In the genomic region with DNA sequence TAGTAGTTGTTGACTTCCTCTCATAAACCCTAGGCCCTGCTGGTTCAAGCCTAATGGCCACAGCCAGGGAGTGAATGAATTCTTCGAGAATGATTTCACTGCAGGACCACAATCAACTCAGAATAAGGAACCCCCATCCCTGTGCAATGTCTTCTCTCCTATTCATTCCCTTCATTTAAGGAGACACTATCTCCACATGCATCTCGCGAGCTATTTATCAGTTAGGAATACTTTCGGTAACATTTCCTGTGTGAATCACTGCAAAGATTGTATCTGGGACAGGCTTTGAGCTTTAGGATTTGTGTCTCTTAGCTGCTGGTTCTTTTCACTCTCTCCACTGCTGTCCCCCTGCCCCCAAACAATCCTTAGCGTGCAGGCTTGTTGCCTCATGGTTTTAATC, we compare ENCODE assay signal across 21 cellular contexts.
DNase-seq lines count a peak whose midpoint lies in the region; ATAC-seq and TF ChIP-seq lines count a peak whose summit lies in the region.
"Had no signal": no experiment of that assay in that cellular context is flagged by ENCODE, and none has a peak within 500 bp of the region (broad histone marks: within the 10 kb centered on the region; RNA-seq: fewer than 3 reads in every experiment).

No MANE protein-coding gene starts in this region.

- DNase-seq in AG10803 (ENCODE audit: low read depth) (peak; percentile 80), HT1080 (ENCODE audit: low read depth) (peak; percentile 80), amniotic stem cell (lab: John Stamatoyannopoulos, UW) (peak; percentile 52), foreskin melanocyte (no peak), C1 segment of cervical spinal cord (lab: John Stamatoyannopoulos, UW) (no peak)
- DNase-seq in stimulated activated CD4-positive, alpha-beta T cell treated with anti-CD3 and anti-CD28 coated beads, Interleukin-12 subunit alpha, Interleukin-12 subunit beta, amount 100 ng/mL, for 4 hours = no peak
- DNase-seq: ACHN; activated naive CD4-positive, alpha-beta T cell treated with anti-CD3 and anti-CD28 coated beads for 36 hours; body of pancreas; COR-L47; dermis blood vessel endothelial cell; erythroblast; GDM1; mammary epithelial cell; NCI-H2029 treated with DMSO at 0.1 percent for 48 hours; NCI-H526; nephron progenitor cell; stimulated activated naive CD4-positive, alpha-beta T cell; upper lobe of left lung had no signal

- peaks cover 57% of the 10 kb centered on the region for H3K4me1 ChIP-seq in mesodermal cell (ENCODE audit: control insufficient read depth, insufficient read depth, low read length, poor library complexity, severe bottlenecking)
- H3K4me1 ChIP-seq: body of pancreas had no signal

- 51 to 53% methylated on average over 4 to 5 of the region's 5 CpGs for WGBS in mesodermal cell (ENCODE audit: insufficient coverage in 2 of 2), 2 experiments

- no peak for ATAC-seq in GM21576 (IDR thresholded peaks at IDR 0.05; ENCODE audit: unreplicated experiment)
- ATAC-seq: body of pancreas had no signal

- H3K27ac ChIP-seq in mesodermal cell (ENCODE audit: low read depth, low read length, severe bottlenecking) = peak overlapping the region; percentile 96
- H3K27ac ChIP-seq: body of pancreas had no signal

- H3K4me3 ChIP-seq in AG10803 (ENCODE audit: low read length) (no peak overlapping the region), mesodermal cell (ENCODE audit: extremely low read depth, insufficient read depth, low read length, poor library complexity, severe bottlenecking) (no peak overlapping the region)
- H3K4me3 ChIP-seq: body of pancreas, upper lobe of left lung had no signal

- no peaks in the 10 kb centered on the region for H3K9me3 ChIP-seq in mesodermal cell (ENCODE audit: control insufficient read depth, low read length)
- H3K9me3 ChIP-seq: body of pancreas, upper lobe of left lung had no signal

- peaks cover 12% of the 10 kb centered on the region for H3K36me3 ChIP-seq in mesodermal cell (ENCODE audit: control insufficient read depth, insufficient read depth, low read length)
- H3K36me3 ChIP-seq: upper lobe of left lung had no signal

- TF ChIP-seq CTCF in AG10803 (conservative IDR thresholded peaks at IDR 0.05; ENCODE audit: low read length) = no peak

Comparison
In these comparisons a context has a peak if more than half of its experiments do, and no peak if none do; other contexts are left out.
1. DNase-seq: peak in AG10803 (single experiment), HT1080 (single experiment) and amniotic stem cell (single experiment); none in stimulated activated CD4-positive, alpha-beta T cell treated with anti-CD3 and anti-CD28 coated beads, Interleukin-12 subunit alpha, Interleukin-12 subunit beta, amount 100 ng/mL, for 4 hours (single experiment), foreskin melanocyte (single experiment) and C1 segment of cervical spinal cord (0 of 14).